1 cellular context compared by ENCODE assay signal in the genomic region with DNA sequence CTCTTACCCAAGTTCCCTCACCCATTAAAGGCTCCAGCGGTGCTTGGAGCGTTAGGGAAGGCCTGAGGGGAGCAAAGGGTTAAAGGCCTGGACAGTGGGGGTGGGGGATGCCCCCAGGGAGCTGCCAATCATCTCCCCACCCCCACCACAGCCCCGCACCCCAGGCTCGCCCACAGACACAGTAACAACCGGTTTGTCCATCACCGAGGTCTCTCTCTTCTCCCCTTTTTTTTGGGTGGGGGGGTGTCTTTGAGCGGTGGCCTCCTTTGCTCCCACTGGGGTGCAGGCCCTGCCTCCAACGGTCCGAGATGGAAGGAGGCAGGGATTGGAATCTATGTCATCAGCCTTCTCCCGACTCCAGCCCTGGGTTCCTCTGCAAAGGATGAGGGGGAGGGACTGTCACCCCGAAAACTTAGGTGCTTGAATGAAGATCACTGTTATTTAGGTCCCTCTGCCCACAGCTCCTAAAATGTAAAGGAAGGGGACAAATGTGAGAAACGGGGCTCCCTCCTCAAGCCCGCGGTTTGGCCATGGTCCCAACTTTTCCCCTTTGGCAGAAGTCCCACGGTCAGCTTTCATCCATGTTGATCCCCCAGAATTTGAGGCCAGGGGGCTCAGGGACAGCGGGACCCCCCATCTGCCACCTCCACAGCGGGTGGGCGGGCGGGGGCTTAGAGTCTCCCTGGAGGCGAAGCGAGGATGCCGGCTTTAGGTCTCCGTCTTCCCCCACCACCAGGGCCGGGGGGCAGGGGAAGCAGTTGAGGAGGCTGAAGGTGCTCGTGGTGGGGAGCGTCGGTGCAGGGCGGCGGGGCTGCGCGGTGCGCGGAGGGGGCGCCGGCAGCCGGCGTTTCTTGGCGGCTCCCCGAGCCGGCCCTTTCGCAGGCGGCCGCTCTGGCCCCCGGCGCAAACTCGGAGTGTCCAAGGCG.
TF ChIP-seq lines count a peak whose summit lies in the region.

No MANE protein-coding gene starts in this region.

TF ChIP-seq in HepG2, 621 proteins besides CTCF, POLR2A, EP300 and RAD21:
- no peak for TF ChIP-seq YEATS2 (CRISPR knock-in tag; IDR thresholded peaks at IDR 0.05; ENCODE audit: borderline replicate concordance)
- 0 out of 2 replicates have a peak, but pooled peaks have one; percentile 9 for TF ChIP-seq JUN (CRISPR knock-in tag; IDR thresholded peaks at IDR 0.05)
- peak; percentile 76 for TF ChIP-seq PATZ1 (CRISPR knock-in tag; IDR thresholded peaks at IDR 0.05)
- TF ChIP-seq ZNF317 (CRISPR knock-in tag; IDR thresholded peaks at IDR 0.05), result 0 out of 2 replicates have a peak, but pooled peaks have one; percentile 27
- no peak for TF ChIP-seq ERF (CRISPR knock-in tag; IDR thresholded peaks at IDR 0.05)
- 0 out of 2 replicates have a peak, but pooled peaks have one; percentile 9 for TF ChIP-seq HOXA9 (CRISPR knock-in tag; IDR thresholded peaks at IDR 0.05; ENCODE audit: borderline replicate concordance)
- TF ChIP-seq ZZZ3 (CRISPR knock-in tag; IDR thresholded peaks at IDR 0.05; ENCODE audit: borderline replicate concordance), result 0 out of 2 replicates have a peak, but pooled peaks have one; percentile 39
- TF ChIP-seq PTBP1 (IDR thresholded peaks at IDR 0.05; ENCODE audit: low read depth, low read length, poor library complexity, severe bottlenecking), result peak; percentile 2
- TF ChIP-seq ZBTB44 (CRISPR knock-in tag; IDR thresholded peaks at IDR 0.05), result 0 out of 2 replicates have a peak, but pooled peaks have one; percentile 0
- TF ChIP-seq ISX (CRISPR knock-in tag; conservative IDR thresholded peaks at IDR 0.05), result 0 out of 2 replicates have a peak, but pooled peaks have one; percentile 17
- TF ChIP-seq ZNF282 (IDR thresholded peaks at IDR 0.05; ENCODE audit: partially characterized antibody), result no peak
- TF ChIP-seq ZSCAN9 (CRISPR knock-in tag; IDR thresholded peaks at IDR 0.05; ENCODE audit: borderline replicate concordance), result no peak
- TF ChIP-seq ZNF556 (CRISPR knock-in tag; IDR thresholded peaks at IDR 0.05; ENCODE audit: borderline replicate concordance), result 0 out of 2 replicates have a peak, but pooled peaks have one; percentile 39
- TF ChIP-seq ZNF343 (CRISPR knock-in tag; IDR thresholded peaks at IDR 0.05), result no peak
- TF ChIP-seq ZNF652 (CRISPR knock-in tag; IDR thresholded peaks at IDR 0.05; ENCODE audit: borderline replicate concordance, low read depth), result peak; percentile 95
- no peak for TF ChIP-seq ZFP36L1 (CRISPR knock-in tag; IDR thresholded peaks at IDR 0.05)
- peak; percentile 47; the same call in 1 of the 2 replicates for TF ChIP-seq MTA1 (CRISPR knock-in tag; IDR thresholded peaks at IDR 0.05; ENCODE audit: borderline replicate concordance)
- no peak for TF ChIP-seq PAX8 (CRISPR knock-in tag; IDR thresholded peaks at IDR 0.05; ENCODE audit: borderline replicate concordance)
- no peak for TF ChIP-seq GTF3A (CRISPR knock-in tag; conservative IDR thresholded peaks at IDR 0.05)
- TF ChIP-seq MED13 (CRISPR knock-in tag; IDR thresholded peaks at IDR 0.05), result peak; percentile 14; the same call in 1 of the 2 replicates
- TF ChIP-seq MEIS2 (CRISPR knock-in tag; IDR thresholded peaks at IDR 0.05), result peak; percentile 38; the same call in 1 of the 2 replicates
- TF ChIP-seq ZNF740 (CRISPR knock-in tag; IDR thresholded peaks at IDR 0.05), result 0 out of 2 replicates have a peak, but pooled peaks have one; percentile 23
- 0 out of 2 replicates have a peak, but pooled peaks have one; percentile 28 for TF ChIP-seq HBP1 (CRISPR knock-in tag; IDR thresholded peaks at IDR 0.05; ENCODE audit: low read depth)
- TF ChIP-seq HDAC1 (CRISPR knock-in tag; IDR thresholded peaks at IDR 0.05), result 0 out of 2 replicates have a peak, but pooled peaks have one; percentile 5
- no peak for TF ChIP-seq SKIL (CRISPR knock-in tag; IDR thresholded peaks at IDR 0.05; ENCODE audit: borderline replicate concordance)
- peak; percentile 47 for TF ChIP-seq ZNF281 (CRISPR knock-in tag; IDR thresholded peaks at IDR 0.05; ENCODE audit: borderline replicate concordance)
- TF ChIP-seq MEIS1 (CRISPR knock-in tag; IDR thresholded peaks at IDR 0.05; ENCODE audit: borderline replicate concordance), result no peak
- TF ChIP-seq ZNF572 (CRISPR knock-in tag; IDR thresholded peaks at IDR 0.05), result 0 out of 2 replicates have a peak, but pooled peaks have one; percentile 19
- TF ChIP-seq ZNF781 (CRISPR knock-in tag; IDR thresholded peaks at IDR 0.05; ENCODE audit: borderline replicate concordance, not compliant biosample characterization), result no peak
TF ChIP-seq in HepG2: peak in this region for 18.
